Comparison of ENCODE assay signal across 2 cellular contexts in genomic region chr13:21047591-21048282, GRCh38.
A peak's percentile ranks its signal among the peaks of the same experiment; 100 is the strongest.
TF ChIP-seq lines count a peak whose summit lies in the region.

No MANE protein-coding gene starts in this region.

TF ChIP-seq in IMR-90, 13 proteins besides CTCF, POLR2A, EP300 and RAD21:
- TF ChIP-seq USF2 (IDR thresholded peaks at IDR 0.05; ENCODE audit: low read depth, low read length) (no peak), NFE2L2 (IDR thresholded peaks at IDR 0.05; ENCODE audit: low read depth, low read length) (no peak), RFX5 (IDR thresholded peaks at IDR 0.05; ENCODE audit: low read depth, low read length) (no peak), CEBPB (IDR thresholded peaks at IDR 0.05; ENCODE audit: low read depth, low read length) (peak; percentile 83), BHLHE40 (IDR thresholded peaks at IDR 0.05; ENCODE audit: low read depth, low read length) (no peak), MAFK (IDR thresholded peaks at IDR 0.05; ENCODE audit: low read depth, low read length) (no peak)
- TF ChIP-seq, protein P1, sequence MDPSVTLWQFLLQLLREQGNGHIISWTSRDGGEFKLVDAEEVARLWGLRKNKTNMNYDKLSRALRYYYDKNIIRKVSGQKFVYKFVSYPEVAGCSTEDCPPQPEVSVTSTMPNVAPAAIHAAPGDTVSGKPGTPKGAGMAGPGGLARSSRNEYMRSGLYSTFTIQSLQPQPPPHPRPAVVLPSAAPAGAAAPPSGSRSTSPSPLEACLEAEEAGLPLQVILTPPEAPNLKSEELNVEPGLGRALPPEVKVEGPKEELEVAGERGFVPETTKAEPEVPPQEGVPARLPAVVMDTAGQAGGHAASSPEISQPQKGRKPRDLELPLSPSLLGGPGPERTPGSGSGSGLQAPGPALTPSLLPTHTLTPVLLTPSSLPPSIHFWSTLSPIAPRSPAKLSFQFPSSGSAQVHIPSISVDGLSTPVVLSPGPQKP (IDR thresholded peaks at IDR 0.05; ENCODE audit: borderline replicate concordance, low read depth, low read length): no peak

TF ChIP-seq in H1, 55 proteins besides CTCF, POLR2A, EP300 and RAD21:
- TF ChIP-seq GTF2F1 (IDR thresholded peaks at IDR 0.05; ENCODE audit: borderline replicate concordance, low read depth, low read length) (no peak), BRCA1 (IDR thresholded peaks at IDR 0.05; ENCODE audit: low read depth, low read length) (no peak), PHF8 (conservative IDR thresholded peaks at IDR 0.05; ENCODE audit: low read depth, low read length) (no peak)
